In genomic region chr14:70045715-70046535, GRCh38 we compare ENCODE assay signal across 8 cellular contexts.
DNase-seq lines count a peak whose midpoint lies in the region.

No MANE protein-coding gene starts in this region.

- intact Hi-C loops in CD4-positive, alpha-beta memory T cell (cut with micrococcal nuclease) = no loop called here

- H3K27me3 ChIP-seq in CD4-positive, alpha-beta memory T cell (ENCODE audit: insufficient read depth, low read length) = no peaks in the 10 kb centered on the region

- H3K36me3 Mint-ChIP-seq in CD4-positive, alpha-beta memory T cell = no peaks in the 10 kb centered on the region

- DNase-seq in NCI-H1417 (lab: John Stamatoyannopoulos, UW) (peak; percentile 70 to 87 (median 74)), NCI-H1417 treated with DMSO at 0.1 percent for 48 hours (lab: John Stamatoyannopoulos, UW) (no peak), NCI-H1694 (lab: John Stamatoyannopoulos, UW) (peak; percentile 60), UCSD-AML1 (lab: John Stamatoyannopoulos, UW; ENCODE audit: unreplicated experiment) (peak; percentile 49), glomerular visceral epithelial cell (ENCODE audit: extremely low spot score) (peak; percentile 70), pons (ENCODE audit: low spot score) (peak; percentile 52), NAMALWA (ENCODE audit: low spot score) (no peak)
- DNase-seq in CD4-positive, alpha-beta memory T cell = no peak

- POLR2A ChIA-PET in CD4-positive, alpha-beta memory T cell (lab: Charles Lee; ENCODE audit: partially characterized antibody) = no interaction called here

- H3K4me1 Mint-ChIP-seq in CD4-positive, alpha-beta memory T cell = no peaks in the 10 kb centered on the region

- no peaks in the 10 kb centered on the region for H3K4me1 ChIP-seq in CD4-positive, alpha-beta memory T cell (ENCODE audit: insufficient read depth, low read length)

- no peak overlapping the region for H3K27ac ChIP-seq in CD4-positive, alpha-beta memory T cell (ENCODE audit: low read depth, low read length)

- H3K27ac Mint-ChIP-seq in CD4-positive, alpha-beta memory T cell = no peak overlapping the region

- peaks cover 0 to 2% (median 0%) of the 10 kb centered on the region in 8 donors for H3K9me3 Mint-ChIP-seq in CD4-positive, alpha-beta memory T cell

- CTCF ChIA-PET in CD4-positive, alpha-beta memory T cell (lab: Charles Lee; ENCODE audit: partially characterized antibody) = no interaction called here

- peaks cover 13 to 18% of the 10 kb centered on the region in 2 donors for H3K27me3 Mint-ChIP-seq in CD4-positive, alpha-beta memory T cell

- H3K4me3 ChIP-seq in CD4-positive, alpha-beta memory T cell (ENCODE audit: low read length in 2 of 2) = no peak overlapping the region

- H3K9me3 ChIP-seq in CD4-positive, alpha-beta memory T cell (ENCODE audit: control insufficient read depth in 1 of 2, low read length in 2 of 2) = no peaks in the 10 kb centered on the region

- no peaks in the 10 kb centered on the region for H3K36me3 ChIP-seq in CD4-positive, alpha-beta memory T cell (ENCODE audit: insufficient read depth, low read length)

- no peak overlapping the region for H3K4me3 Mint-ChIP-seq in CD4-positive, alpha-beta memory T cell

Comparison
In these comparisons a context has a peak if more than half of its experiments do, and no peak if none do; other contexts are left out.
1. DNase-seq: peak in NCI-H1417 (3 of 3), NCI-H1694 (single experiment), UCSD-AML1 (single experiment), glomerular visceral epithelial cell (single experiment) and pons (single experiment); none in NCI-H1417 treated with DMSO at 0.1 percent for 48 hours (single experiment), NAMALWA (single experiment) and CD4-positive, alpha-beta memory T cell (0 of 5).